Comparison of ENCODE assay signal across 33 cellular contexts in the genomic region with DNA sequence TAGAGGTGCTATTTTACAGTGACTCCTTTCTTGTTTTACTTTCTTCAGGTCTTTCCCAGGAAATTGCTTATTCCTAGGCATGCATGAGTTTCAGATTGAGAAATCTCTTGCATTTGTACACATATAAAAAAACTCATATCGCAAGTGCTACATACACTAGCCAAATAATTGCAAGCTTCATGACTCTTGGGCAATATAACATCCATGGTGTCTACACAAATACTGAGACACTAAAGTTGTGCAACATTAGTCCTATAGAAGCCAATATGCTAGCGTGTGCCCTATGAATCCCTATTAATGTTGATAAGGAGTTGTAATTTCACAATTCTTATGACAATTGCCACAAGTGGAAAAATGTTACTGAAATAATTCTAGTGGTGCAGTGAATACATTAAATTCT.
"Had no signal": no experiment of that assay in that cellular context is flagged by ENCODE, and none has a peak within 500 bp of the region (broad histone marks: within the 10 kb centered on the region; RNA-seq: fewer than 3 reads in every experiment).

No MANE protein-coding gene starts in this region.

- H3K4me3 ChIP-seq: esophagus muscularis mucosa, gastroesophageal sphincter, hepatocyte, right lobe of liver, thyroid gland, upper lobe of left lung had no signal

- H3K4me1 ChIP-seq: esophagus muscularis mucosa, gastroesophageal sphincter, right lobe of liver, thyroid gland, upper lobe of left lung had no signal

- DNase-seq: activated CD4-positive, alpha-beta memory T cell treated with anti-CD3 and anti-CD28 coated beads, Interleukin-2, amount 10 ng/mL, durations not matched to agents 7 days and 5 days; activated CD4-positive, alpha-beta T cell treated with anti-CD3 and anti-CD28 coated beads for 1 hour; activated CD4-positive, alpha-beta T cell treated with anti-CD3 and anti-CD28 coated beads, Interleukin-2, amount 10 ng/mL, durations not matched to agents 7 days and 5 days; activated CD8-positive, alpha-beta memory T cell treated with anti-CD3 and anti-CD28 coated beads, Interleukin-2, amount 50 U/mL, for 48 hours; activated gamma-delta T cell; activated naive CD4-positive, alpha-beta T cell treated with anti-CD3 and anti-CD28 coated beads, Interleukin-2, amount 10 ng/mL, durations not matched to agents 7 days and 5 days; activated naive CD8-positive, alpha-beta T cell treated with anti-CD3 and anti-CD28 coated beads, Interleukin-2, amount 10 ng/mL, durations not matched to agents 7 days and 5 days; activated T-cell treated with anti-CD3 and anti-CD28 coated beads, Interleukin-2, amount 50 U/mL, for 24 hours; central memory CD4-positive, alpha-beta T cell; left cardiac atrium; left ventricle myocardium superior; naive B cell; nephron progenitor cell; right lobe of liver; small intestine; stimulated activated CD4-positive, alpha-beta T cell treated with anti-CD3 and anti-CD28 coated beads, Interleukin-1b, Interleukin-23, amount 100 ng/mL, for 48 hours; stimulated activated CD4-positive, alpha-beta T cell treated with anti-CD3 and anti-CD28 coated beads, Interleukin-4, amount 100 ng/mL, for 4 hours; stimulated activated CD8-positive, alpha-beta memory T cell treated with anti-CD3 and anti-CD28 coated beads, Interleukin-4, amount 100 ng/mL, for 48 hours; stimulated activated naive CD8-positive, alpha-beta T cell treated with anti-CD3 and anti-CD28 coated beads, Interleukin-15, amount 100 ng/mL, for 72 hours; T-helper 17 cell; T1000; thyroid gland; upper lobe of left lung had no signal

- FAIRE-seq: astrocyte, endothelial cell of umbilical vein, keratinocyte, small intestine had no signal

- H3K27me3 ChIP-seq: brain microvascular endothelial cell, esophagus muscularis mucosa, gastroesophageal sphincter, hepatocyte, neutrophil, right lobe of liver, thyroid gland, upper lobe of left lung had no signal

- H3K36me3 ChIP-seq: brain microvascular endothelial cell, esophagus muscularis mucosa, gastroesophageal sphincter, neutrophil, right lobe of liver, thyroid gland, upper lobe of left lung had no signal

- H3K9me3 ChIP-seq: esophagus muscularis mucosa, gastroesophageal sphincter, neutrophil, right lobe of liver, thyroid gland, upper lobe of left lung had no signal

- H3K27ac ChIP-seq: brain microvascular endothelial cell, esophagus muscularis mucosa, gastroesophageal sphincter, hepatocyte, neutrophil, right lobe of liver, thyroid gland, upper lobe of left lung had no signal

- ATAC-seq: gastroesophageal sphincter; left cardiac atrium; left ventricle myocardium superior; right lobe of liver; stimulated activated memory B cell treated with anti-CD40 and anti-IgM and Interleukin-4, amounts not matched to agents 10 μg/mL and 1 μg/mL and 100 μg/mL, for 72 hours; stimulated activated naive CD8-positive, alpha-beta T cell treated with anti-CD3 and anti-CD28 coated beads, Interleukin-15, amount 100 ng/mL, for 72 hours; T-helper 17 cell; WTC11 had no signal
